In genomic region chr21:37700641-37701202, GRCh38 we compare ENCODE assay signal across 8 cellular contexts.
DNase-seq lines count a peak whose midpoint lies in the region; ATAC-seq and TF ChIP-seq lines count a peak whose summit lies in the region.

No MANE protein-coding gene starts in this region.

- H3K27ac ChIP-seq in stomach: no peak overlapping the region

- TF ChIP-seq CTCF in astrocyte of the cerebellum (IDR thresholded peaks at IDR 0.05; ENCODE audit: low read depth, low read length, missing control alignments) (peak; percentile 82), stomach (IDR thresholded peaks at IDR 0.05) (peak in 4 of 7 experiments; percentile 26 to 46 (median 36))

- DNase-seq in activated naive CD4-positive, alpha-beta T cell treated with anti-CD3 and anti-CD28 coated beads, Interleukin-2, amount 10 ng/mL, durations not matched to agents 7 days and 5 days: peak; percentile 24
- no peak for DNase-seq in activated naive CD4-positive, alpha-beta T cell treated with anti-CD3 and anti-CD28 coated beads, Interleukin-2, amount 50 U/mL, for 16 hours
- peak; percentile 72 for DNase-seq in HPDE6-E6E7 (ENCODE audit: extremely low spot score)
- DNase-seq in NCI-H526 (lab: John Stamatoyannopoulos, UW): peak; percentile 77 to 93
- DNase-seq in astrocyte of the cerebellum (ENCODE audit: low read depth): peak; percentile 69
- DNase-seq in immature natural killer cell: peak; percentile 3 to 22 (median 9)
- no peak for DNase-seq in stomach

- no peak for TF ChIP-seq POLR2A in stomach (IDR thresholded peaks at IDR 0.05)

- peaks cover 0 to 15% (median 4%) of the 10 kb centered on the region in 3 donors for H3K27me3 ChIP-seq in stomach

- H3K4me1 Mint-ChIP-seq in activated naive CD4-positive, alpha-beta T cell treated with anti-CD3 and anti-CD28 coated beads, Interleukin-2, amount 10 ng/mL, durations not matched to agents 7 days and 5 days: no peaks in the 10 kb centered on the region
- H3K4me1 Mint-ChIP-seq in immature natural killer cell: no peaks in the 10 kb centered on the region

- CTCF ChIA-PET in activated naive CD4-positive, alpha-beta T cell treated with anti-CD3 and anti-CD28 coated beads, Interleukin-2, amount 10 ng/mL, durations not matched to agents 7 days and 5 days (lab: Charles Lee): interaction anchor here (0.6 to 1.8 kb wide), 8 partner anchors 12 to 652 kb away, joined by 3 to 6 read pairs (median 4); no protein-coding TSS in a partner anchor

- H3K4me3 Mint-ChIP-seq in activated naive CD4-positive, alpha-beta T cell treated with anti-CD3 and anti-CD28 coated beads, Interleukin-2, amount 10 ng/mL, durations not matched to agents 7 days and 5 days: no peak overlapping the region
- no peak overlapping the region for H3K4me3 Mint-ChIP-seq in immature natural killer cell

- TF ChIP-seq EP300 in stomach (IDR thresholded peaks at IDR 0.05): no peak

- WGBS in stomach, 5 donors: 27 to 43% (median 40%) methylated on average over 6 of the region's 6 CpGs

- H3K4me3 ChIP-seq in astrocyte of the cerebellum (ENCODE audit: low read depth, low read length): no peak overlapping the region
- no peak overlapping the region for H3K4me3 ChIP-seq in stomach

- no peaks in the 10 kb centered on the region for H3K36me3 Mint-ChIP-seq in activated naive CD4-positive, alpha-beta T cell treated with anti-CD3 and anti-CD28 coated beads, Interleukin-2, amount 10 ng/mL, durations not matched to agents 7 days and 5 days
- H3K36me3 Mint-ChIP-seq in immature natural killer cell: no peaks in the 10 kb centered on the region

- no peaks in the 10 kb centered on the region for H3K9me3 Mint-ChIP-seq in activated naive CD4-positive, alpha-beta T cell treated with anti-CD3 and anti-CD28 coated beads, Interleukin-2, amount 10 ng/mL, durations not matched to agents 7 days and 5 days
- H3K9me3 Mint-ChIP-seq in immature natural killer cell: no peaks in the 10 kb centered on the region

- no peaks in the 10 kb centered on the region for H3K4me1 ChIP-seq in stomach

- no peaks in the 10 kb centered on the region for H3K9me3 ChIP-seq in stomach

- no peak overlapping the region for H3K27ac Mint-ChIP-seq in activated naive CD4-positive, alpha-beta T cell treated with anti-CD3 and anti-CD28 coated beads, Interleukin-2, amount 10 ng/mL, durations not matched to agents 7 days and 5 days
- H3K27ac Mint-ChIP-seq in immature natural killer cell: no peak overlapping the region

- peaks cover 5% of the 10 kb centered on the region for H3K27me3 Mint-ChIP-seq in activated naive CD4-positive, alpha-beta T cell treated with anti-CD3 and anti-CD28 coated beads, Interleukin-2, amount 10 ng/mL, durations not matched to agents 7 days and 5 days
- H3K27me3 Mint-ChIP-seq in immature natural killer cell (ENCODE audit: low read depth in 3 of 3): peaks cover 0 to 18% (median 2%) of the 10 kb centered on the region in 3 donors

- in situ Hi-C loops in astrocyte of the cerebellum (cut with HindIII; ENCODE audit: low sequenced_read_pairs): loop anchor here (25.0 kb wide), 1 partner anchor 662 kb away; no protein-coding TSS in a partner anchor

- intact Hi-C loops in stomach (cut with DNase I; ENCODE audit: low total_unique reads): no loop called here

- ATAC-seq in GM21619 (IDR thresholded peaks at IDR 0.05; ENCODE audit: unreplicated experiment): peak; percentile 85

- H3K36me3 ChIP-seq in stomach: no peaks in the 10 kb centered on the region

Comparison
In these comparisons a context has a peak if more than half of its experiments do, and no peak if none do; other contexts are left out.
1. DNase-seq: peak in activated naive CD4-positive, alpha-beta T cell treated with anti-CD3 and anti-CD28 coated beads, Interleukin-2, amount 10 ng/mL, durations not matched to agents 7 days and 5 days (single experiment), HPDE6-E6E7 (single experiment), NCI-H526 (2 of 2), astrocyte of the cerebellum (single experiment) and immature natural killer cell (3 of 3); none in activated naive CD4-positive, alpha-beta T cell treated with anti-CD3 and anti-CD28 coated beads, Interleukin-2, amount 50 U/mL, for 16 hours (single experiment) and stomach (single experiment).